ENCODE assay signal across 27 cellular contexts in genomic region chr7:141641876-141642275, GRCh38.
DNase-seq lines count a peak whose midpoint lies in the region; ATAC-seq and TF ChIP-seq lines count a peak whose summit lies in the region.
"Had no signal": no experiment of that assay in that cellular context is flagged by ENCODE, and none has a peak within 500 bp of the region (broad histone marks: within the 10 kb centered on the region; RNA-seq: fewer than 3 reads in every experiment).

No MANE protein-coding gene starts in this region.

- H4K20me1 ChIP-seq in H9 (ENCODE audit: control insufficient read depth, insufficient read depth, insufficient read length): no peaks in the 10 kb centered on the region

- no peak overlapping the region for H2BK5ac ChIP-seq in H9 (ENCODE audit: insufficient read length, low read length)

- no peak overlapping the region for H2AFZ ChIP-seq in H9 (ENCODE audit: low read length)
- H2AFZ ChIP-seq: PC-9 had no signal

- H4K5ac ChIP-seq in H9 (ENCODE audit: insufficient read length, low read depth, low read length): no peak overlapping the region

- no peak overlapping the region for H3T11ph ChIP-seq in H9 (ENCODE audit: low read length)

- H3K4ac ChIP-seq in H9 (ENCODE audit: low read depth, low read length): no peak overlapping the region

- H2BK12ac ChIP-seq in H9 (ENCODE audit: insufficient read length, low read depth, low read length): no peak overlapping the region

- H3K56ac ChIP-seq in H9 (ENCODE audit: insufficient read length, low read depth, low read length): no peak overlapping the region

- WGBS in H9 (ENCODE audit: extremely low coverage, insufficient read length, low lambda C conversion rate): no CpG with 5 or more reads among the region's 3 CpGs

- peaks cover 4% of the 10 kb centered on the region for H3K4me1 ChIP-seq in H9 (ENCODE audit: insufficient read depth, low read length)
- H3K4me1 ChIP-seq: esophagus muscularis mucosa, gastrocnemius medialis, lower lobe of right lung, prostate gland, testis had no signal

- H3K27me3 Mint-ChIP-seq in H9 (ENCODE audit: low read depth) (no peaks in the 10 kb centered on the region), brain (no peaks in the 10 kb centered on the region), CD14-positive monocyte (ENCODE audit: low read depth in 3 of 3) (peaks cover 0 to 4% (median 1%) of the 10 kb centered on the region in 3 donors)
- H3K27me3 Mint-ChIP-seq: activated naive CD8-positive, alpha-beta T cell treated with anti-CD3 and anti-CD28 coated beads, Interleukin-2, amount 10 ng/mL, durations not matched to agents 7 days and 5 days; CD4-positive, alpha-beta T cell; effector memory CD8-positive, alpha-beta T cell; stimulated activated memory B cell treated with anti-CD40 and anti-IgM and Interleukin-4, amounts not matched to agents 10 μg/mL and 1 μg/mL and 100 μg/mL, for 72 hours had no signal

- no peak overlapping the region for H3K18ac ChIP-seq in H9 (ENCODE audit: insufficient read length, low read depth, low read length)

- TF ChIP-seq CTCF in 22Rv1 (IDR thresholded peaks at IDR 0.05): 0 out of 2 replicates have a peak, but pooled peaks have one; percentile 9
- TF ChIP-seq CTCF in H9 (conservative IDR thresholded peaks at IDR 0.05): peak; percentile 17; the same call in 1 of the 3 replicates
- TF ChIP-seq CTCF in brain (conservative IDR thresholded peaks at IDR 0.05): no peak
- no peak for TF ChIP-seq CTCF in CD14-positive monocyte (IDR thresholded peaks at IDR 0.05)

- H3K9me3 Mint-ChIP-seq in H9 (no peaks in the 10 kb centered on the region), brain (no peaks in the 10 kb centered on the region), CD14-positive monocyte (no peaks in the 10 kb centered on the region)
- H3K9me3 Mint-ChIP-seq: activated naive CD8-positive, alpha-beta T cell treated with anti-CD3 and anti-CD28 coated beads, Interleukin-2, amount 10 ng/mL, durations not matched to agents 7 days and 5 days; activated T-helper 2 cell treated with anti-CD3 and anti-CD28 coated beads, Interferon-gamma antibody, Interleukin-2, Interleukin-4, amounts not matched to agents 10 μg/mL and 5 μg/mL and 100 μg/mL, durations not matched to agents 14 hours and 24 hours and 36 hours; CD4-positive, alpha-beta T cell; effector memory CD8-positive, alpha-beta T cell; stimulated activated memory B cell treated with anti-CD40 and anti-IgM and Interleukin-4, amounts not matched to agents 10 μg/mL and 1 μg/mL and 100 μg/mL, for 72 hours; T-helper 1 cell treated with Interleukin-12 subunit alpha and Interleukin-12 subunit beta and Interleukin-4 antibody, amounts not matched to agents 30 μg/mL and 1 μg/mL, for 36 hours had no signal

- no peaks in the 10 kb centered on the region for H3K23me2 ChIP-seq in H9 (ENCODE audit: insufficient read length, low read depth, low read length, poor library complexity, severe bottlenecking)

- H2AK5ac ChIP-seq in H9 (ENCODE audit: insufficient read length, low read length): no peak overlapping the region

- no peak overlapping the region for H3K23ac ChIP-seq in H9 (ENCODE audit: insufficient read length, low read depth, low read length)

- H3K14ac ChIP-seq in H9 (ENCODE audit: insufficient read depth, low read length): no peak overlapping the region

- no peaks in the 10 kb centered on the region for H3K79me1 ChIP-seq in H9 (ENCODE audit: insufficient read depth, low read depth, low read length, poor library complexity, severe bottlenecking)

- intact Hi-C loops in CD14-positive monocyte (cut with micrococcal nuclease): no loop called here

- H3K27ac Mint-ChIP-seq in H9: no peak overlapping the region; a peak in 1 of 7 replicates
- H3K27ac Mint-ChIP-seq in brain: peak overlapping the region in 3 of 5 experiments; percentile 10 to 24 (median 20)
- H3K27ac Mint-ChIP-seq in CD14-positive monocyte: peak overlapping the region in 1 of 7 donors; percentile 18
- H3K27ac Mint-ChIP-seq: activated naive CD8-positive, alpha-beta T cell treated with anti-CD3 and anti-CD28 coated beads, Interleukin-2, amount 10 ng/mL, durations not matched to agents 7 days and 5 days; activated T-helper 2 cell treated with anti-CD3 and anti-CD28 coated beads, Interferon-gamma antibody, Interleukin-2, Interleukin-4, amounts not matched to agents 10 μg/mL and 5 μg/mL and 100 μg/mL, durations not matched to agents 14 hours and 24 hours and 36 hours; CD4-positive, alpha-beta T cell; stimulated activated memory B cell treated with anti-CD40 and anti-IgM and Interleukin-4, amounts not matched to agents 10 μg/mL and 1 μg/mL and 100 μg/mL, for 72 hours; T-helper 1 cell treated with Interleukin-12 subunit alpha and Interleukin-12 subunit beta and Interleukin-4 antibody, amounts not matched to agents 30 μg/mL and 1 μg/mL, for 36 hours had no signal

- no peak overlapping the region for H3K4me2 ChIP-seq in H9 (ENCODE audit: insufficient read depth, insufficient read length, low read length)
- H3K4me2 ChIP-seq: PC-9 had no signal

- DNase-seq in H9: no peak
- peak; percentile 18 for DNase-seq in NCI-H2196 treated with DMSO at 0.1 percent for 48 hours (lab: John Stamatoyannopoulos, UW; ENCODE audit: unreplicated experiment)
- no peak for DNase-seq in CD14-positive monocyte (ENCODE audit: low spot score)
- DNase-seq in T1000 (lab: John Stamatoyannopoulos, UW): no peak
- DNase-seq: activated CD8-positive, alpha-beta memory T cell treated with anti-CD3 and anti-CD28 coated beads, Interleukin-2, amount 50 U/mL, for 48 hours; activated naive CD8-positive, alpha-beta T cell treated with anti-CD3 and anti-CD28 coated beads, Interleukin-2, amount 10 ng/mL, durations not matched to agents 7 days and 5 days; CD4-positive, alpha-beta T cell; effector memory CD8-positive, alpha-beta T cell; gastrocnemius medialis; islet precursor cell; KG1; lower lobe of right lung; NCI-H1048; NCI-H82; PC-9; testis had no signal

- no peaks in the 10 kb centered on the region for H3K79me2 ChIP-seq in H9 (ENCODE audit: insufficient read depth, low read length)

- H3K9me3 ChIP-seq in H9 (ENCODE audit: control insufficient read depth, low read depth, low read length): no peaks in the 10 kb centered on the region
- H3K9me3 ChIP-seq: esophagus muscularis mucosa, gastrocnemius medialis, HAP-1, lower lobe of right lung, prostate gland, testis had no signal

- H2BK20ac ChIP-seq in H9 (ENCODE audit: low read depth, low read length, poor library complexity, severe bottlenecking): no peak overlapping the region

- H2BK15ac ChIP-seq in H9 (ENCODE audit: low read depth, low read length): no peak overlapping the region

- H3K27ac ChIP-seq in 22Rv1 (no peak overlapping the region), H9 (ENCODE audit: insufficient read length, low read depth, low read length) (no peak overlapping the region)
- H3K27ac ChIP-seq: esophagus muscularis mucosa, gastrocnemius medialis, lower lobe of right lung, PC-9, prostate gland, skin epidermis, testis had no signal

- H4K91ac ChIP-seq in H9 (ENCODE audit: insufficient read length, low read depth, low read length): no peak overlapping the region

- no peak overlapping the region for H3K9ac ChIP-seq in H9 (ENCODE audit: extremely low read depth, insufficient read length, low read length)

- no peak overlapping the region for H4K8ac ChIP-seq in H9 (replicated peaks; ENCODE audit: insufficient read length, low read depth, low read length)

- peaks cover 12 to 22% of the 10 kb centered on the region in 2 experiments for H3K4me1 Mint-ChIP-seq in H9
- H3K4me1 Mint-ChIP-seq in brain: peaks cover 27% of the 10 kb centered on the region
- H3K4me1 Mint-ChIP-seq in CD14-positive monocyte: no peaks in the 10 kb centered on the region

- H3K36me3 Mint-ChIP-seq in H9 (ENCODE audit: insufficient read depth in 1 of 3, low read depth in 3 of 3) (peaks cover 0 to 13% (median 11%) of the 10 kb centered on the region in 3 experiments; a peak in 5 of 7 replicates), brain (peaks cover 17% of the 10 kb centered on the region), CD14-positive monocyte (peaks cover 28 to 46% of the 10 kb centered on the region in 2 donors)

- ATAC-seq in GM19395 (IDR thresholded peaks at IDR 0.05; ENCODE audit: unreplicated experiment): no peak
- no peak for ATAC-seq in HG03432 (IDR thresholded peaks at IDR 0.05; ENCODE audit: unreplicated experiment)
- ATAC-seq: effector memory CD8-positive, alpha-beta T cell; lower lobe of right lung; stimulated activated memory B cell treated with anti-CD40 and anti-IgM and Interleukin-4, amounts not matched to agents 10 μg/mL and 1 μg/mL and 100 μg/mL, for 72 hours had no signal

- H3K4me3 Mint-ChIP-seq in H9 (no peak overlapping the region), brain (no peak overlapping the region), CD14-positive monocyte (no peak overlapping the region)
- H3K4me3 Mint-ChIP-seq: activated naive CD8-positive, alpha-beta T cell treated with anti-CD3 and anti-CD28 coated beads, Interleukin-2, amount 10 ng/mL, durations not matched to agents 7 days and 5 days; CD4-positive, alpha-beta T cell; effector memory CD8-positive, alpha-beta T cell; stimulated activated memory B cell treated with anti-CD40 and anti-IgM and Interleukin-4, amounts not matched to agents 10 μg/mL and 1 μg/mL and 100 μg/mL, for 72 hours; T-helper 1 cell treated with Interleukin-12 subunit alpha and Interleukin-12 subunit beta and Interleukin-4 antibody, amounts not matched to agents 30 μg/mL and 1 μg/mL, for 36 hours had no signal

- H3K27me3 ChIP-seq in H9 (ENCODE audit: insufficient read depth, low read length): no peaks in the 10 kb centered on the region
- H3K27me3 ChIP-seq: esophagus muscularis mucosa, gastrocnemius medialis, testis had no signal

- no peak overlapping the region for H2BK120ac ChIP-seq in H9 (ENCODE audit: low read depth, low read length, poor library complexity, severe bottlenecking)

Comparison
In these comparisons a context has a peak if more than half of its experiments do, and no peak if none do; other contexts are left out.
1. CTCF ChIP-seq: peak in 22Rv1 (single experiment) and H9 (single experiment); none in brain (0 of 2) and CD14-positive monocyte (single experiment).
2. H3K27ac Mint-ChIP-seq: peak in brain (3 of 5); none in H9 (0 of 3).